Comparison of ENCODE assay signal across 1 cellular context in the genomic region with DNA sequence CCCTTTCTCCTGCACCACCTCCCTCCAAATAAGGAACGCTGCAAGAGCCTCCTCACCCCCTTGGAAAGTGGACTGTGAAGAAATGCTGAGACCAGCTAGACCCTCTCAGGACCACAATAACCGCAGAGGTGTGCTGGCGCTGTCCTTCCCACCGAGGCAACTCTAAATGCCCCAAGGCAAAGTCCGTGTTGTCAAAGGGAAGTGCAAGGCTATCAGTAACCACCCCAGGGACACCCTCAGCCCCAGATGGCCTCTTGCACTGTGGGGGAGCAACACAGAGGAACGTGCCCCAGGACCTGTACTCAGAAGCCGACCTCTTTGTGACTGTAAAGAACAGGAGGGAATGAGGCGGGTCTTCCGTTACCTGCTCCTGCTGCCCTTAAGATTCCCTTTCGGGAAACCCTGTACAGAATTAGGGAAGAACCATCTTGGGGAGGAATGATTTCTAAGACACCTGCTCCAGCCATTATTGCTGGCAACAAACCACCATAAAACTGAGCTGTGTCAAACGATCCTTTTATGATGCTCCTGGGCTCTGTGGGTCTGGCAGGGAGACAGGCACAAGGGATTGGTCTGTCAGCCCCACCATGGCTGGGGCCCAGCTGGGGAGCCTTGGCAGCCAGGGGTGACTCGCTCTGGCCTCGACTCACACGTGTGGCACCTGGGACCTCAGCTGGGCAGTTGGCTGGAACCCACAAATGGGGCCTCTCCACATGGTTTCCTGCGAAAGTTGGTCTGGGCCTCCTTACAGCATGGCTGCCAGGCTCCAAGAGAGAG.
TF ChIP-seq lines count a peak whose summit lies in the region.

No MANE protein-coding gene starts in this region.

TF ChIP-seq in HepG2, 621 proteins besides CTCF, POLR2A, EP300 and RAD21 (continued from another document and continues in another):
- TF ChIP-seq, protein P1, sequence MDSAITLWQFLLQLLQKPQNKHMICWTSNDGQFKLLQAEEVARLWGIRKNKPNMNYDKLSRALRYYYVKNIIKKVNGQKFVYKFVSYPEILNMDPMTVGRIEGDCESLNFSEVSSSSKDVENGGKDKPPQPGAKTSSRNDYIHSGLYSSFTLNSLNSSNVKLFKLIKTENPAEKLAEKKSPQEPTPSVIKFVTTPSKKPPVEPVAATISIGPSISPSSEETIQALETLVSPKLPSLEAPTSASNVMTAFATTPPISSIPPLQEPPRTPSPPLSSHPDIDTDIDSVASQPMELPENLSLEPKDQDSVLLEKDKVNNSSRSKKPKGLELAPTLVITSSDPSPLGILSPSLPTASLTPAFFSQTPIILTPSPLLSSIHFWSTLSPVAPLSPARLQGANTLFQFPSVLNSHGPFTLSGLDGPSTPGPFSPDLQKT (CRISPR knock-in tag; IDR thresholded peaks at IDR 0.05; ENCODE audit: borderline replicate concordance): no peak
- TF ChIP-seq ERF (CRISPR knock-in tag; IDR thresholded peaks at IDR 0.05): peak; percentile 41; the same call in 1 of the 2 replicates
- TF ChIP-seq, protein P2, sequence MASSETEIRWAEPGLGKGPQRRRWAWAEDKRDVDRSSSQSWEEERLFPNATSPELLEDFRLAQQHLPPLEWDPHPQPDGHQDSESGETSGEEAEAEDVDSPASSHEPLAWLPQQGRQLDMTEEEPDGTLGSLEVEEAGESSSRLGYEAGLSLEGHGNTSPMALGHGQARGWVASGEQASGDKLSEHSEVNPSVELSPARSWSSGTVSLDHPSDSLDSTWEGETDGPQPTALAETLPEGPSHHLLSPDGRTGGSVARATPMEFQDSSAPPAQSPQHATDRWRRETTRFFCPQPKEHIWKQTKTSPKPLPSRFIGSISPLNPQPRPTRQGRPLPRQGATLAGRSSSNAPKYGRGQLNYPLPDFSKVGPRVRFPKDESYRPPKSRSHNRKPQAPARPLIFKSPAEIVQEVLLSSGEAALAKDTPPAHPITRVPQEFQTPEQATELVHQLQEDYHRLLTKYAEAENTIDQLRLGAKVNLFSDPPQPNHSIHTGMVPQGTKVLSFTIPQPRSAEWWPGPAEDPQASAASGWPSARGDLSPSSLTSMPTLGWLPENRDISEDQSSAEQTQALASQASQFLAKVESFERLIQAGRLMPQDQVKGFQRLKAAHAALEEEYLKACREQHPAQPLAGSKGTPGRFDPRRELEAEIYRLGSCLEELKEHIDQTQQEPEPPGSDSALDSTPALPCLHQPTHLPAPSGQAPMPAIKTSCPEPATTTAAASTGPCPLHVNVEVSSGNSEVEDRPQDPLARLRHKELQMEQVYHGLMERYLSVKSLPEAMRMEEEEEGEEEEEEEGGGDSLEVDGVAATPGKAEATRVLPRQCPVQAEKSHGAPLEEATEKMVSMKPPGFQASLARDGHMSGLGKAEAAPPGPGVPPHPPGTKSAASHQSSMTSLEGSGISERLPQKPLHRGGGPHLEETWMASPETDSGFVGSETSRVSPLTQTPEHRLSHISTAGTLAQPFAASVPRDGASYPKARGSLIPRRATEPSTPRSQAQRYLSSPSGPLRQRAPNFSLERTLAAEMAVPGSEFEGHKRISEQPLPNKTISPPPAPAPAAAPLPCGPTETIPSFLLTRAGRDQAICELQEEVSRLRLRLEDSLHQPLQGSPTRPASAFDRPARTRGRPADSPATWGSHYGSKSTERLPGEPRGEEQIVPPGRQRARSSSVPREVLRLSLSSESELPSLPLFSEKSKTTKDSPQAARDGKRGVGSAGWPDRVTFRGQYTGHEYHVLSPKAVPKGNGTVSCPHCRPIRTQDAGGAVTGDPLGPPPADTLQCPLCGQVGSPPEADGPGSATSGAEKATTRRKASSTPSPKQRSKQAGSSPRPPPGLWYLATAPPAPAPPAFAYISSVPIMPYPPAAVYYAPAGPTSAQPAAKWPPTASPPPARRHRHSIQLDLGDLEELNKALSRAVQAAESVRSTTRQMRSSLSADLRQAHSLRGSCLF (CRISPR knock-in tag; IDR thresholded peaks at IDR 0.05; ENCODE audit: borderline replicate concordance): no peak
- TF ChIP-seq, protein P3, sequence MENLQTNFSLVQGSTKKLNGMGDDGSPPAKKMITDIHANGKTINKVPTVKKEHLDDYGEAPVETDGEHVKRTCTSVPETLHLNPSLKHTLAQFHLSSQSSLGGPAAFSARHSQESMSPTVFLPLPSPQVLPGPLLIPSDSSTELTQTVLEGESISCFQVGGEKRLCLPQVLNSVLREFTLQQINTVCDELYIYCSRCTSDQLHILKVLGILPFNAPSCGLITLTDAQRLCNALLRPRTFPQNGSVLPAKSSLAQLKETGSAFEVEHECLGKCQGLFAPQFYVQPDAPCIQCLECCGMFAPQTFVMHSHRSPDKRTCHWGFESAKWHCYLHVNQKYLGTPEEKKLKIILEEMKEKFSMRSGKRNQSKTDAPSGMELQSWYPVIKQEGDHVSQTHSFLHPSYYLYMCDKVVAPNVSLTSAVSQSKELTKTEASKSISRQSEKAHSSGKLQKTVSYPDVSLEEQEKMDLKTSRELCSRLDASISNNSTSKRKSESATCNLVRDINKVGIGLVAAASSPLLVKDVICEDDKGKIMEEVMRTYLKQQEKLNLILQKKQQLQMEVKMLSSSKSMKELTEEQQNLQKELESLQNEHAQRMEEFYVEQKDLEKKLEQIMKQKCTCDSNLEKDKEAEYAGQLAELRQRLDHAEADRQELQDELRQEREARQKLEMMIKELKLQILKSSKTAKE (CRISPR knock-in tag; IDR thresholded peaks at IDR 0.05; ENCODE audit: borderline replicate concordance): peak; percentile 87
- TF ChIP-seq IKZF1 (IDR thresholded peaks at IDR 0.05): no peak
- TF ChIP-seq, protein P4, sequence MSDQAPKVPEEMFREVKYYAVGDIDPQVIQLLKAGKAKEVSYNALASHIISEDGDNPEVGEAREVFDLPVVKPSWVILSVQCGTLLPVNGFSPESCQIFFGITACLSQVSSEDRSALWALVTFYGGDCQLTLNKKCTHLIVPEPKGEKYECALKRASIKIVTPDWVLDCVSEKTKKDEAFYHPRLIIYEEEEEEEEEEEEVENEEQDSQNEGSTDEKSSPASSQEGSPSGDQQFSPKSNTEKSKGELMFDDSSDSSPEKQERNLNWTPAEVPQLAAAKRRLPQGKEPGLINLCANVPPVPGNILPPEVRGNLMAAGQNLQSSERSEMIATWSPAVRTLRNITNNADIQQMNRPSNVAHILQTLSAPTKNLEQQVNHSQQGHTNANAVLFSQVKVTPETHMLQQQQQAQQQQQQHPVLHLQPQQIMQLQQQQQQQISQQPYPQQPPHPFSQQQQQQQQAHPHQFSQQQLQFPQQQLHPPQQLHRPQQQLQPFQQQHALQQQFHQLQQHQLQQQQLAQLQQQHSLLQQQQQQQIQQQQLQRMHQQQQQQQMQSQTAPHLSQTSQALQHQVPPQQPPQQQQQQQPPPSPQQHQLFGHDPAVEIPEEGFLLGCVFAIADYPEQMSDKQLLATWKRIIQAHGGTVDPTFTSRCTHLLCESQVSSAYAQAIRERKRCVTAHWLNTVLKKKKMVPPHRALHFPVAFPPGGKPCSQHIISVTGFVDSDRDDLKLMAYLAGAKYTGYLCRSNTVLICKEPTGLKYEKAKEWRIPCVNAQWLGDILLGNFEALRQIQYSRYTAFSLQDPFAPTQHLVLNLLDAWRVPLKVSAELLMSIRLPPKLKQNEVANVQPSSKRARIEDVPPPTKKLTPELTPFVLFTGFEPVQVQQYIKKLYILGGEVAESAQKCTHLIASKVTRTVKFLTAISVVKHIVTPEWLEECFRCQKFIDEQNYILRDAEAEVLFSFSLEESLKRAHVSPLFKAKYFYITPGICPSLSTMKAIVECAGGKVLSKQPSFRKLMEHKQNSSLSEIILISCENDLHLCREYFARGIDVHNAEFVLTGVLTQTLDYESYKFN (CRISPR knock-in tag; conservative IDR thresholded peaks at IDR 0.05): peak; percentile 96
- TF ChIP-seq WIZ (CRISPR knock-in tag; IDR thresholded peaks at IDR 0.05): no peak
- TF ChIP-seq, protein P5, sequence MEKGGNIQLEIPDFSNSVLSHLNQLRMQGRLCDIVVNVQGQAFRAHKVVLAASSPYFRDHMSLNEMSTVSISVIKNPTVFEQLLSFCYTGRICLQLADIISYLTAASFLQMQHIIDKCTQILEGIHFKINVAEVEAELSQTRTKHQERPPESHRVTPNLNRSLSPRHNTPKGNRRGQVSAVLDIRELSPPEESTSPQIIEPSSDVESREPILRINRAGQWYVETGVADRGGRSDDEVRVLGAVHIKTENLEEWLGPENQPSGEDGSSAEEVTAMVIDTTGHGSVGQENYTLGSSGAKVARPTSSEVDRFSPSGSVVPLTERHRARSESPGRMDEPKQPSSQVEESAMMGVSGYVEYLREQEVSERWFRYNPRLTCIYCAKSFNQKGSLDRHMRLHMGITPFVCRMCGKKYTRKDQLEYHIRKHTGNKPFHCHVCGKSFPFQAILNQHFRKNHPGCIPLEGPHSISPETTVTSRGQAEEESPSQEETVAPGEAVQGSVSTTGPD (CRISPR knock-in tag; IDR thresholded peaks at IDR 0.05): peak; percentile 80; the same call in 1 of the 2 replicates
- TF ChIP-seq ZMYM2 (CRISPR knock-in tag; IDR thresholded peaks at IDR 0.05): peak; percentile 21; the same call in 1 of the 2 replicates
- peak; percentile 92 for TF ChIP-seq HNF4A (CRISPR knock-in tag; IDR thresholded peaks at IDR 0.05)
- TF ChIP-seq HMG20A (CRISPR knock-in tag; IDR thresholded peaks at IDR 0.05; ENCODE audit: borderline replicate concordance): peak; percentile 57; the same call in 1 of the 2 replicates
- no peak for TF ChIP-seq EZH2 (conservative IDR thresholded peaks at IDR 0.05; ENCODE audit: low read depth, low read length)
- TF ChIP-seq PRMT3 (CRISPR knock-in tag; IDR thresholded peaks at IDR 0.05; ENCODE audit: borderline replicate concordance, low read depth): no peak
- TF ChIP-seq, protein P6, sequence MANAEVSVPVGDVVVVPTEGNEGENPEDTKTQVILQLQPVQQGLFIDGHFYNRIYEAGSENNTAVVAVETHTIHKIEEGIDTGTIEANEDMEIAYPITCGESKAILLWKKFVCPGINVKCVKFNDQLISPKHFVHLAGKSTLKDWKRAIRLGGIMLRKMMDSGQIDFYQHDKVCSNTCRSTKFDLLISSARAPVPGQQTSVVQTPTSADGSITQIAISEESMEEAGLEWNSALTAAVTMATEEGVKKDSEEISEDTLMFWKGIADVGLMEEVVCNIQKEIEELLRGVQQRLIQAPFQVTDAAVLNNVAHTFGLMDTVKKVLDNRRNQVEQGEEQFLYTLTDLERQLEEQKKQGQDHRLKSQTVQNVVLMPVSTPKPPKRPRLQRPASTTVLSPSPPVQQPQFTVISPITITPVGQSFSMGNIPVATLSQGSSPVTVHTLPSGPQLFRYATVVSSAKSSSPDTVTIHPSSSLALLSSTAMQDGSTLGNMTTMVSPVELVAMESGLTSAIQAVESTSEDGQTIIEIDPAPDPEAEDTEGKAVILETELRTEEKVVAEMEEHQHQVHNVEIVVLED (CRISPR knock-in tag; IDR thresholded peaks at IDR 0.05; ENCODE audit: borderline replicate concordance): peak; percentile 24; the same call in 1 of the 2 replicates
- TF ChIP-seq PHF8 (CRISPR knock-in tag; IDR thresholded peaks at IDR 0.05): 0 out of 2 replicates have a peak, but pooled peaks have one; percentile 25
- TF ChIP-seq, protein P7, sequence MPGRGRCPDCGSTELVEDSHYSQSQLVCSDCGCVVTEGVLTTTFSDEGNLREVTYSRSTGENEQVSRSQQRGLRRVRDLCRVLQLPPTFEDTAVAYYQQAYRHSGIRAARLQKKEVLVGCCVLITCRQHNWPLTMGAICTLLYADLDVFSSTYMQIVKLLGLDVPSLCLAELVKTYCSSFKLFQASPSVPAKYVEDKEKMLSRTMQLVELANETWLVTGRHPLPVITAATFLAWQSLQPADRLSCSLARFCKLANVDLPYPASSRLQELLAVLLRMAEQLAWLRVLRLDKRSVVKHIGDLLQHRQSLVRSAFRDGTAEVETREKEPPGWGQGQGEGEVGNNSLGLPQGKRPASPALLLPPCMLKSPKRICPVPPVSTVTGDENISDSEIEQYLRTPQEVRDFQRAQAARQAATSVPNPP (CRISPR knock-in tag; IDR thresholded peaks at IDR 0.05): no peak
- TF ChIP-seq NRL (CRISPR knock-in tag; IDR thresholded peaks at IDR 0.05; ENCODE audit: borderline replicate concordance): 0 out of 2 replicates have a peak, but pooled peaks have one; percentile 47
- peak; percentile 45; the same call in 1 of the 2 replicates for TF ChIP-seq MYC (CRISPR knock-in tag; IDR thresholded peaks at IDR 0.05; ENCODE audit: borderline replicate concordance)
- no peak for TF ChIP-seq ZNF383 (CRISPR knock-in tag; IDR thresholded peaks at IDR 0.05; ENCODE audit: borderline replicate concordance)
- TF ChIP-seq KAT2B (IDR thresholded peaks at IDR 0.05; ENCODE audit: borderline replicate concordance, low read depth, low read length): no peak
- no peak for TF ChIP-seq KAT7 (CRISPR knock-in tag; IDR thresholded peaks at IDR 0.05; ENCODE audit: borderline replicate concordance)
- peak; percentile 54; the same call in 1 of the 2 replicates for TF ChIP-seq TCF7 (IDR thresholded peaks at IDR 0.05; ENCODE audit: low read depth)
- TF ChIP-seq PTBP1 (IDR thresholded peaks at IDR 0.05; ENCODE audit: low read depth, low read length, poor library complexity, severe bottlenecking): no peak
- TF ChIP-seq SOX5 (CRISPR knock-in tag; IDR thresholded peaks at IDR 0.05; ENCODE audit: borderline replicate concordance): peak; percentile 54; the same call in 1 of the 2 replicates
- peak; percentile 22; the same call in 1 of the 2 replicates for TF ChIP-seq ZNF331 (CRISPR knock-in tag; IDR thresholded peaks at IDR 0.05)
- TF ChIP-seq FOXM1 (CRISPR knock-in tag; IDR thresholded peaks at IDR 0.05): no peak
- 0 out of 2 replicates have a peak, but pooled peaks have one; percentile 35 for TF ChIP-seq SPEN (CRISPR knock-in tag; IDR thresholded peaks at IDR 0.05; ENCODE audit: low read depth)
- TF ChIP-seq MIER2 (CRISPR knock-in tag; IDR thresholded peaks at IDR 0.05): peak; percentile 51; the same call in 1 of the 2 replicates
- TF ChIP-seq, protein P8, sequence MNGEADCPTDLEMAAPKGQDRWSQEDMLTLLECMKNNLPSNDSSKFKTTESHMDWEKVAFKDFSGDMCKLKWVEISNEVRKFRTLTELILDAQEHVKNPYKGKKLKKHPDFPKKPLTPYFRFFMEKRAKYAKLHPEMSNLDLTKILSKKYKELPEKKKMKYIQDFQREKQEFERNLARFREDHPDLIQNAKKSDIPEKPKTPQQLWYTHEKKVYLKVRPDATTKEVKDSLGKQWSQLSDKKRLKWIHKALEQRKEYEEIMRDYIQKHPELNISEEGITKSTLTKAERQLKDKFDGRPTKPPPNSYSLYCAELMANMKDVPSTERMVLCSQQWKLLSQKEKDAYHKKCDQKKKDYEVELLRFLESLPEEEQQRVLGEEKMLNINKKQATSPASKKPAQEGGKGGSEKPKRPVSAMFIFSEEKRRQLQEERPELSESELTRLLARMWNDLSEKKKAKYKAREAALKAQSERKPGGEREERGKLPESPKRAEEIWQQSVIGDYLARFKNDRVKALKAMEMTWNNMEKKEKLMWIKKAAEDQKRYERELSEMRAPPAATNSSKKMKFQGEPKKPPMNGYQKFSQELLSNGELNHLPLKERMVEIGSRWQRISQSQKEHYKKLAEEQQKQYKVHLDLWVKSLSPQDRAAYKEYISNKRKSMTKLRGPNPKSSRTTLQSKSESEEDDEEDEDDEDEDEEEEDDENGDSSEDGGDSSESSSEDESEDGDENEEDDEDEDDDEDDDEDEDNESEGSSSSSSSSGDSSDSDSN (CRISPR knock-in tag; IDR thresholded peaks at IDR 0.05): peak; percentile 25; the same call in 1 of the 2 replicates
- peak; percentile 97 for TF ChIP-seq MED1 (CRISPR knock-in tag; IDR thresholded peaks at IDR 0.05)
- TF ChIP-seq ZFP41 (CRISPR knock-in tag; IDR thresholded peaks at IDR 0.05; ENCODE audit: borderline replicate concordance): no peak
- TF ChIP-seq KLF15 (CRISPR knock-in tag; IDR thresholded peaks at IDR 0.05; ENCODE audit: borderline replicate concordance): no peak
- peak; percentile 55; the same call in 1 of the 2 replicates for TF ChIP-seq SIX1 (CRISPR knock-in tag; IDR thresholded peaks at IDR 0.05; ENCODE audit: borderline replicate concordance)
- TF ChIP-seq ZNF703 (CRISPR knock-in tag; IDR thresholded peaks at IDR 0.05; ENCODE audit: borderline replicate concordance): peak; percentile 39; the same call in 1 of the 2 replicates
- TF ChIP-seq ZSCAN25 (CRISPR knock-in tag; IDR thresholded peaks at IDR 0.05): peak; percentile 73; the same call in 1 of the 2 replicates
